ENCODE assay signal across 8 cellular contexts in genomic region chr4:76689079-76689817, GRCh38.
DNase-seq lines count a peak whose midpoint lies in the region; ATAC-seq, FAIRE-seq and TF ChIP-seq lines count a peak whose summit lies in the region.

No MANE protein-coding gene starts in this region.

- H3K4me1 Mint-ChIP-seq in astrocyte (ENCODE audit: low read depth, unreplicated experiment) = peaks cover 38% of the 10 kb centered on the region

- peak overlapping the region; percentile 84 for H3K4me2 ChIP-seq in astrocyte (ENCODE audit: low read length)
- H3K4me2 ChIP-seq in skeletal muscle satellite cell (ENCODE audit: low read length) = peak overlapping the region; percentile 97

- no peak for TF ChIP-seq CTCF in astrocyte (IDR thresholded peaks at IDR 0.05; ENCODE audit: insufficient read depth, low read depth, low read length)

- H3K27me3 ChIP-seq in astrocyte (ENCODE audit: insufficient read depth, low read length) (no peaks in the 10 kb centered on the region), skeletal muscle satellite cell (ENCODE audit: control insufficient read depth, insufficient read depth, low read length) (no peaks in the 10 kb centered on the region)

- peak overlapping the region; percentile 66 for H3K27ac ChIP-seq in astrocyte (ENCODE audit: low read depth, low read length)

- H3K36me3 Mint-ChIP-seq in astrocyte (ENCODE audit: low read depth, unreplicated experiment) = peaks cover 6% of the 10 kb centered on the region

- no peak for FAIRE-seq in astrocyte (lab: Jason Lieb, UNC)

- peak overlapping the region; percentile 76 for H2AFZ ChIP-seq in astrocyte (ENCODE audit: low read depth, low read length)

- peak overlapping the region; percentile 73 for H3K4me3 ChIP-seq in astrocyte (ENCODE audit: insufficient read depth, low read depth, low read length)
- peak overlapping the region; percentile 69 for H3K4me3 ChIP-seq in iPS-11a (ENCODE audit: low read depth, low read length)
- peak overlapping the region; percentile 78 for H3K4me3 ChIP-seq in skeletal muscle satellite cell (ENCODE audit: low read length)

- H3K36me3 ChIP-seq in astrocyte (ENCODE audit: insufficient read depth, low read length) (no peaks in the 10 kb centered on the region), skeletal muscle satellite cell (ENCODE audit: insufficient read depth, low read length) (no peaks in the 10 kb centered on the region)

- H3K27me3 Mint-ChIP-seq in astrocyte (ENCODE audit: low read depth, unreplicated experiment) = no peaks in the 10 kb centered on the region

- H4K20me1 ChIP-seq in astrocyte (ENCODE audit: insufficient read depth, low read length) = no peaks in the 10 kb centered on the region

- peak overlapping the region; percentile 87 for H3K9ac ChIP-seq in astrocyte (ENCODE audit: low read length)
- H3K9ac ChIP-seq in skeletal muscle satellite cell (ENCODE audit: low read depth, low read length) = peak overlapping the region; percentile 85

- peak overlapping the region; percentile 88 for H3K27ac Mint-ChIP-seq in astrocyte (ENCODE audit: unreplicated experiment)

- H3K4me3 Mint-ChIP-seq in astrocyte (ENCODE audit: unreplicated experiment) = peak overlapping the region; percentile 99

- DNase-seq in EH (ENCODE audit: low read depth) = peak; percentile 52
- DNase-seq in GOT3 (lab: John Stamatoyannopoulos, UW) = peak; percentile 8
- DNase-seq in NCI-H345 (lab: John Stamatoyannopoulos, UW) = peak; percentile 69
- DNase-seq in astrocyte (ENCODE audit: low read depth) = no peak
- no peak for DNase-seq in activated gamma-delta T cell (lab: John Stamatoyannopoulos, UW)

- H3K79me2 ChIP-seq in astrocyte (ENCODE audit: insufficient read depth, low read length) = peaks cover 27% of the 10 kb centered on the region

- no peak for ATAC-seq in HG03571 (IDR thresholded peaks at IDR 0.05; ENCODE audit: unreplicated experiment)

- no peaks in the 10 kb centered on the region for H3K9me3 ChIP-seq in astrocyte (ENCODE audit: insufficient read depth, low read depth, low read length)
- H3K9me3 ChIP-seq in skeletal muscle satellite cell (replicated peaks; ENCODE audit: low read length) = no peaks in the 10 kb centered on the region

- H3K9me3 Mint-ChIP-seq in astrocyte (ENCODE audit: unreplicated experiment) = no peaks in the 10 kb centered on the region

- H3K4me1 ChIP-seq in astrocyte (ENCODE audit: insufficient read depth, low read length) (peaks cover 21% of the 10 kb centered on the region), skeletal muscle satellite cell (ENCODE audit: control insufficient read depth, insufficient read depth, low read length) (peaks cover 9% of the 10 kb centered on the region)

Comparison
In these comparisons a context has a peak if more than half of its experiments do, and no peak if none do; other contexts are left out.
1. DNase-seq: peak in EH (single experiment), GOT3 (single experiment) and NCI-H345 (single experiment); none in astrocyte (single experiment) and activated gamma-delta T cell (single experiment).
2. Peak in every context shown above with its lines, with median percentiles within 50 percentile points of each other: H3K4me3 ChIP-seq.